Comparison of ENCODE assay signal across 9 cellular contexts in genomic region chr4:55553442-55553841, GRCh38. TPM values are rescaled to one million over a fixed set of nuclear protein-coding genes. Genes with fewer than 3 reads are reported as not detected.
A peak's percentile ranks its signal among the peaks of the same experiment; 100 is the strongest.
DNase-seq lines count a peak whose midpoint lies in the region; ATAC-seq and TF ChIP-seq lines count a peak whose summit lies in the region.
"Had no signal": no experiment of that assay in that cellular context is flagged by ENCODE, and none has a peak within 500 bp of the region (broad histone marks: within the 10 kb centered on the region; RNA-seq: fewer than 3 reads in every experiment).

No MANE protein-coding gene starts in this region.

- H3K18ac ChIP-seq in mesenchymal stem cell (ENCODE audit: low read depth in 1 of 2, low read length in 2 of 2): no peak overlapping the region

- POLR2A ChIA-PET in BJ (lab: Charles Lee): no interaction called here

- H3K27ac ChIP-seq in mesenchymal stem cell (ENCODE audit: low read length, poor library complexity, severe bottlenecking): no peak overlapping the region

- peak overlapping the region; percentile 79 for H3K4me3 Mint-ChIP-seq in HFFc6

- DNase-seq in BJ (ENCODE audit: low read depth) (peak; percentile 44), HFFc6 (no peak), astrocyte of the hippocampus (ENCODE audit: low read depth, low spot score) (peak; percentile 37), mesenchymal stem cell (no peak), NCI-H2196 treated with DMSO at 0.1 percent for 48 hours (lab: John Stamatoyannopoulos, UW; ENCODE audit: unreplicated experiment) (no peak), NCI-H1694 (lab: John Stamatoyannopoulos, UW) (no peak)
- no peak for DNase-seq in activated CD8-positive, alpha-beta memory T cell treated with anti-CD3 and anti-CD28 coated beads for 24 hours

- no peak overlapping the region for H2BK15ac ChIP-seq in mesenchymal stem cell (ENCODE audit: low read depth, poor library complexity, severe bottlenecking)

- no peak overlapping the region for H2BK5ac ChIP-seq in mesenchymal stem cell (ENCODE audit: low read depth, low read length, poor library complexity, severe bottlenecking)

- no peak overlapping the region for H4K91ac ChIP-seq in mesenchymal stem cell (ENCODE audit: low read length)

- no peaks in the 10 kb centered on the region for H3K36me3 ChIP-seq in BJ (ENCODE audit: control insufficient read depth, insufficient read depth, low read length)
- H3K36me3 ChIP-seq in mesenchymal stem cell (ENCODE audit: control insufficient read depth in 1 of 2, insufficient read depth in 2 of 2, low read depth in 1 of 2, low read length in 2 of 2): no peaks in the 10 kb centered on the region

- no peaks in the 10 kb centered on the region for H3K79me1 ChIP-seq in mesenchymal stem cell (replicated peaks; ENCODE audit: low read length, poor library complexity, severe bottlenecking)

- H3K27me3 Mint-ChIP-seq in HFFc6 (ENCODE audit: insufficient read depth): no peaks in the 10 kb centered on the region; the same call in 1 of the 2 replicates

- no peaks in the 10 kb centered on the region for H3K4me1 ChIP-seq in mesenchymal stem cell (ENCODE audit: control insufficient read depth, insufficient read depth, low read depth, low read length)

- H3K4me1 Mint-ChIP-seq in HFFc6 (ENCODE audit: low read depth): peaks cover 41% of the 10 kb centered on the region

- H3K36me3 Mint-ChIP-seq in HFFc6 (ENCODE audit: low read depth): peaks cover 12% of the 10 kb centered on the region; the same call in 1 of the 2 replicates

- no peak overlapping the region for H2AFZ ChIP-seq in mesenchymal stem cell (ENCODE audit: low read depth, low read length)

- no peak overlapping the region for H3K14ac ChIP-seq in mesenchymal stem cell (ENCODE audit: low read length in 2 of 2)

- H3K9me3 Mint-ChIP-seq in HFFc6: no peaks in the 10 kb centered on the region

- H2AK5ac ChIP-seq in mesenchymal stem cell (ENCODE audit: low read length, severe bottlenecking): no peak overlapping the region

- WGBS in mesenchymal stem cell: 83% methylated on average over 7 of the region's 7 CpGs

- no peak overlapping the region for H2BK120ac ChIP-seq in mesenchymal stem cell (ENCODE audit: low read depth, low read length)

- ATAC-seq in HG02938 (IDR thresholded peaks at IDR 0.05; ENCODE audit: unreplicated experiment): no peak

- CTCF ChIA-PET in BJ (lab: Yijun Ruan, JAX): interaction anchor here (0.6 to 3.9 kb wide), 9 partner anchors 7 to 582 kb away, joined by 3 to 19 read pairs (median 6); partner anchors contain the start of gene SRD5A3

- H3K4ac ChIP-seq in mesenchymal stem cell (ENCODE audit: low read depth in 1 of 2, low read length in 2 of 2): no peak overlapping the region

- no peaks in the 10 kb centered on the region for H3K9me3 ChIP-seq in mesenchymal stem cell (ENCODE audit: control insufficient read depth, low read length)

- no peak overlapping the region for H2BK12ac ChIP-seq in mesenchymal stem cell (ENCODE audit: low read length in 2 of 2)

- H3K27ac Mint-ChIP-seq in HFFc6: no peak overlapping the region; the same call in 1 of the 2 replicates

- H3K4me2 ChIP-seq in mesenchymal stem cell (ENCODE audit: low read length, poor library complexity, severe bottlenecking): no peak overlapping the region

- H3K27me3 ChIP-seq in BJ (ENCODE audit: control insufficient read depth, insufficient read depth, low read length) (0 out of 2 replicates have a peak, but pooled peaks cover 2% of the 10 kb centered on the region), mesenchymal stem cell (ENCODE audit: control insufficient read depth in 1 of 2, insufficient read depth in 1 of 2, low read length in 2 of 2) (no peaks in the 10 kb centered on the region)

- H3K9ac ChIP-seq in mesenchymal stem cell (ENCODE audit: low read length): peak overlapping the region; percentile 84

- no peak for TF ChIP-seq CTCF in BJ (IDR thresholded peaks at IDR 0.05; ENCODE audit: insufficient read depth, low read depth, low read length)
- TF ChIP-seq CTCF in HFFc6 (IDR thresholded peaks at IDR 0.05): no peak

- H3K23ac ChIP-seq in mesenchymal stem cell (ENCODE audit: low read length in 2 of 2): no peak overlapping the region

- H3K4me3 ChIP-seq in BJ (ENCODE audit: low read depth, low read length): peak overlapping the region; percentile 4; the same call in 1 of the 2 replicates
- H3K4me3 ChIP-seq in mesenchymal stem cell (ENCODE audit: insufficient read depth in 1 of 2, low read depth in 1 of 2, low read length in 2 of 2): peak overlapping the region in 1 of 2 experiments; percentile 81

- H4K8ac ChIP-seq in mesenchymal stem cell (ENCODE audit: low read length): no peak overlapping the region

RNA-seq across cellular contexts. Expression of gene CLOCK, which starts 6.7 kb away (rescaled TPM):
- polyA plus RNA-seq in BJ (2011; rRNA removed): 14.5 and 21.2 TPM in 2 replicates
- polyA minus RNA-seq in BJ (2011; rRNA and poly(A)+ RNA removed): 36.3 and 43.8 TPM in 2 replicates
- total RNA-seq in HFFc6 (2021; fragmentation: NEBNext Ultra II Directional; extraction: Animal tissue kit (Norgen Biotek cat#: 25700)): 10 to 100 TPM; 33.8 to 41.6 (median 37.1) TPM
- polyA plus RNA-seq in mesenchymal stem cell (2013, experiment 1 of 2): 10.4 TPM
- 11.6 TPM for polyA plus RNA-seq in mesenchymal stem cell (2013, experiment 2 of 2)

RNA-seq across cellular contexts. Expression of gene PDCL2, which starts 38.6 kb away (rescaled TPM):
- not detected in 2 replicates for polyA plus RNA-seq in BJ (2011; rRNA removed)
- polyA minus RNA-seq in BJ (2011; rRNA and poly(A)+ RNA removed): not detected in 2 replicates
- total RNA-seq in HFFc6 (2021; fragmentation: NEBNext Ultra II Directional; extraction: Animal tissue kit (Norgen Biotek cat#: 25700)): not detected
- not detected for polyA plus RNA-seq in mesenchymal stem cell (2013, experiment 1 of 2)
- polyA plus RNA-seq in mesenchymal stem cell (2013, experiment 2 of 2): not detected
- total RNA-seq: pulmonary artery endothelial cell had no signal

Comparison
In these comparisons a context has a peak if more than half of its experiments do, and no peak if none do; other contexts are left out.
1. DNase-seq: peak in BJ (single experiment) and astrocyte of the hippocampus (single experiment); none in HFFc6 (single experiment), mesenchymal stem cell (single experiment), NCI-H2196 treated with DMSO at 0.1 percent for 48 hours (single experiment), NCI-H1694 (single experiment) and activated CD8-positive, alpha-beta memory T cell treated with anti-CD3 and anti-CD28 coated beads for 24 hours (single experiment).